Comparison of ENCODE assay signal across 23 cellular contexts in genomic region chr11:23865341-23865975, GRCh38.
DNase-seq lines count a peak whose midpoint lies in the region; ATAC-seq and TF ChIP-seq lines count a peak whose summit lies in the region.
"Had no signal": no experiment of that assay in that cellular context is flagged by ENCODE, and none has a peak within 500 bp of the region (broad histone marks: within the 10 kb centered on the region; RNA-seq: fewer than 3 reads in every experiment).

No MANE protein-coding gene starts in this region.

- DNase-seq in AG20443 (ENCODE audit: low spot score) (peak; percentile 10), GM04503 (ENCODE audit: low read depth) (peak; percentile 42), SJSA1 (ENCODE audit: low read depth in 1 of 2, low spot score in 2 of 2) (peak in 1 of 2 experiments; percentile 31), islet precursor cell (peak; percentile 71), tibial nerve (ENCODE audit: low spot score in 2 of 2) (no peak), spleen (no peak), mucosa of descending colon (no peak), vagina (ENCODE audit: extremely low spot score in 2 of 2) (no peak)
- DNase-seq: activated CD4-positive, alpha-beta T cell treated with anti-CD3 and anti-CD28 coated beads for 4 hours; activated gamma-delta T cell treated with Interleukin-2 at 50 U/mL for 16 hours; activated T-cell treated with anti-CD3 and anti-CD28 coated beads, Interleukin-2, amount 50 U/mL, for 4 hours; body of pancreas; dorsolateral prefrontal cortex; NCI-H1436; NCI-H2107; NK-92 treated with Interleukin-12 subunit alpha and Interleukin-12 subunit beta, amount 100 ng/mL, for 24 hours; Right ventricle myocardium superior; stimulated activated CD4-positive, alpha-beta T cell treated with anti-CD3 and anti-CD28 coated beads, Interleukin-2, amount 100 ng/mL, for 48 hours; transverse colon had no signal

- 55 to 59% methylated on average over 4 of the region's 4 CpGs for whole genome bisulfite sequencing in tibial nerve, 2 donors
- WGBS in spleen, 5 donors, result 54 to 87% (median 64%) methylated on average over 4 of the region's 4 CpGs

- no peak for ATAC-seq in mucosa of descending colon
- ATAC-seq: activated T-cell treated with anti-CD3 and anti-CD28 coated beads, Interleukin-2, amount 50 U/mL, for 4 hours; body of pancreas; natural killer cell treated with Interleukin-12 subunit alpha and Interleukin-12 subunit beta and Interleukin-15 and Interleukin-18, amount 100 ng/mL, for 72 hours had no signal

- H3K4me3 ChIP-seq in SJSA1, result no peak overlapping the region
- H3K4me3 ChIP-seq in tibial nerve, result no peak overlapping the region
- H3K4me3 ChIP-seq in spleen, result no peak overlapping the region
- no peak overlapping the region for H3K4me3 ChIP-seq in mucosa of descending colon
- no peak overlapping the region for H3K4me3 ChIP-seq in vagina
- H3K4me3 ChIP-seq: body of pancreas, dorsolateral prefrontal cortex, right atrium auricular region, transverse colon had no signal

- no peaks in the 10 kb centered on the region for H3K9me3 ChIP-seq in SJSA1 (replicated peaks)
- peaks cover 0 to 4% (median 0%) of the 10 kb centered on the region in 4 donors for H3K9me3 ChIP-seq in tibial nerve
- H3K9me3 ChIP-seq in spleen, result peaks cover 0 to 9% (median 2%) of the 10 kb centered on the region in 8 donors
- H3K9me3 ChIP-seq in mucosa of descending colon, result no peaks in the 10 kb centered on the region
- no peaks in the 10 kb centered on the region for H3K9me3 ChIP-seq in vagina
- H3K9me3 ChIP-seq: body of pancreas, right atrium auricular region had no signal

- H3K36me3 ChIP-seq in SJSA1 (no peaks in the 10 kb centered on the region), tibial nerve (no peaks in the 10 kb centered on the region), spleen (no peaks in the 10 kb centered on the region), mucosa of descending colon (ENCODE audit: low read depth) (no peaks in the 10 kb centered on the region), vagina (no peaks in the 10 kb centered on the region)
- H3K36me3 ChIP-seq: right atrium auricular region, transverse colon had no signal

- TF ChIP-seq EP300 in tibial nerve (IDR thresholded peaks at IDR 0.05), result no peak

- peaks cover 15% of the 10 kb centered on the region for H3K4me1 ChIP-seq in SJSA1 (replicated peaks)
- no peaks in the 10 kb centered on the region for H3K4me1 ChIP-seq in tibial nerve
- no peaks in the 10 kb centered on the region for H3K4me1 ChIP-seq in spleen
- H3K4me1 ChIP-seq in mucosa of descending colon (ENCODE audit: low read depth), result no peaks in the 10 kb centered on the region
- H3K4me1 ChIP-seq in vagina, result no peaks in the 10 kb centered on the region
- H3K4me1 ChIP-seq: body of pancreas, parathyroid adenoma, right atrium auricular region, transverse colon had no signal

- intact Hi-C loops in spleen (cut with DNase I; ENCODE audit: low total_unique reads), result no loop called here
- intact Hi-C loops in mucosa of descending colon (cut with DNase I, micrococcal nuclease), result no loop called here
- intact Hi-C loops in vagina (cut with DNase I), result no loop called here

- TF ChIP-seq CTCF in tibial nerve (IDR thresholded peaks at IDR 0.05) (no peak), spleen (IDR thresholded peaks at IDR 0.05 in 8 of 11, conservative IDR thresholded peaks at IDR 0.05 in 3 of 11) (no peak), mucosa of descending colon (IDR thresholded peaks at IDR 0.05) (no peak), vagina (IDR thresholded peaks at IDR 0.05) (no peak)

- H3K27me3 ChIP-seq in SJSA1 (replicated peaks), result no peaks in the 10 kb centered on the region
- H3K27me3 ChIP-seq in tibial nerve, result no peaks in the 10 kb centered on the region
- H3K27me3 ChIP-seq in spleen (replicated peaks in 1 of 7), result no peaks in the 10 kb centered on the region
- no peaks in the 10 kb centered on the region for H3K27me3 ChIP-seq in vagina
- H3K27me3 ChIP-seq: body of pancreas, right atrium auricular region, transverse colon had no signal

- no peak for TF ChIP-seq POLR2A in tibial nerve (IDR thresholded peaks at IDR 0.05)
- TF ChIP-seq POLR2A in spleen (IDR thresholded peaks at IDR 0.05), result no peak
- no peak for TF ChIP-seq POLR2A in vagina (IDR thresholded peaks at IDR 0.05)

- peak overlapping the region; percentile 23; the same call in 1 of the 2 replicates for H3K27ac ChIP-seq in SJSA1
- H3K27ac ChIP-seq in tibial nerve, result no peak overlapping the region
- no peak overlapping the region for H3K27ac ChIP-seq in spleen
- no peak overlapping the region for H3K27ac ChIP-seq in vagina
- H3K27ac ChIP-seq: body of pancreas, dorsolateral prefrontal cortex, parathyroid adenoma, right atrium auricular region, transverse colon, VCaP had no signal

Comparison
In these comparisons a context has a peak if more than half of its experiments do, and no peak if none do; other contexts are left out.
1. DNase-seq: peak in AG20443 (single experiment), GM04503 (single experiment) and islet precursor cell (single experiment); none in tibial nerve (0 of 2), spleen (single experiment), mucosa of descending colon (0 of 3) and vagina (0 of 2).